13 cellular contexts compared by ENCODE assay signal in the genomic region with DNA sequence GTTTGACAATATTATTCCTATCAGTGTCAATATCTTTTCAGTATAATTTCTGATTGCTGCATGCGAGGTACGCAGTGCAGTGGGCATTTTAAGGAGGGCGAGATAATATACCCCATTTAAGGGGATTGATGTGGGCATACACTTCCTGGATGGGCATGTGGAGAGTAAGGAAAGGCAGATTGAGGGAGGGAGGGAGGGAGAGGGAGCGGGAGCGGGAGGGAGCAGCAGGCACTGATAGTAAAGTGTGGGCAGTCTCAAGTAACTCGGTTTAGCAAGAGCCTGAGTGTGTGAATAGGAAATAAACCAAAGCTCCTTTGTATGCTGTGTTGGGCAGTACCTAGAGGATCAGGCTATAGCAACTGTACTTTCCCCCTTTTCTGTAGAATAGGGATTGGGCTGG. TPM values are rescaled to one million over a fixed set of nuclear protein-coding genes. Genes with fewer than 3 reads are reported as not detected.
DNase-seq lines count a peak whose midpoint lies in the region; ATAC-seq and TF ChIP-seq lines count a peak whose summit lies in the region.
"Had no signal": no experiment of that assay in that cellular context is flagged by ENCODE, and none has a peak within 500 bp of the region (broad histone marks: within the 10 kb centered on the region; RNA-seq: fewer than 3 reads in every experiment).

No MANE protein-coding gene starts in this region.

- ATAC-seq in omental fat pad (ENCODE audit: low FRiP score) (peak; percentile 46), GM18909 (IDR thresholded peaks at IDR 0.05; ENCODE audit: poor library complexity, unreplicated experiment) (no peak), HG02938 (IDR thresholded peaks at IDR 0.05; ENCODE audit: unreplicated experiment) (no peak)
- ATAC-seq: activated CD4-positive, CD25-positive, alpha-beta regulatory T cell treated with anti-CD3 and anti-CD28 coated beads, Interleukin-2, amount 50 U/mL, for 24 hours; activated naive CD4-positive, alpha-beta T cell treated with anti-CD3 and anti-CD28 coated beads, Interleukin-2, amount 50 U/mL, for 72 hours had no signal

- no peak for TF ChIP-seq CTCF in omental fat pad (IDR thresholded peaks at IDR 0.05)

- DNase-seq in NCI-H2107 treated with DMSO at 0.1 percent for 48 hours (lab: John Stamatoyannopoulos, UW; ENCODE audit: unreplicated experiment) (peak; percentile 27), NCI-H2107 (lab: John Stamatoyannopoulos, UW) (no peak), NCI-H524 (lab: John Stamatoyannopoulos, UW) (peak; percentile 7 to 53), foreskin melanocyte (peak; percentile 27), omental fat pad (ENCODE audit: low spot score) (no peak), DMS53 treated with DMSO at 0.1 percent for 48 hours (lab: John Stamatoyannopoulos, UW; ENCODE audit: unreplicated experiment) (no peak)
- DNase-seq: 8988T; effector memory CD4-positive, alpha-beta T cell; RPMI8226 had no signal

RNA-seq across cellular contexts. Expression of gene BPTF, which starts 5.1 kb away (rescaled TPM):
- total RNA-seq in omental fat pad = 100 to 1,000 TPM in 1 of 4 donors, 10 to 100 TPM in 3; 56.9 to 106 (median 72.6) TPM

Comparison
In these comparisons a context has a peak if more than half of its experiments do, and no peak if none do; other contexts are left out.
1. DNase-seq: peak in NCI-H2107 treated with DMSO at 0.1 percent for 48 hours (single experiment), NCI-H524 (2 of 2) and foreskin melanocyte (single experiment); none in NCI-H2107 (single experiment), omental fat pad (single experiment) and DMS53 treated with DMSO at 0.1 percent for 48 hours (single experiment).